In the genomic region with DNA sequence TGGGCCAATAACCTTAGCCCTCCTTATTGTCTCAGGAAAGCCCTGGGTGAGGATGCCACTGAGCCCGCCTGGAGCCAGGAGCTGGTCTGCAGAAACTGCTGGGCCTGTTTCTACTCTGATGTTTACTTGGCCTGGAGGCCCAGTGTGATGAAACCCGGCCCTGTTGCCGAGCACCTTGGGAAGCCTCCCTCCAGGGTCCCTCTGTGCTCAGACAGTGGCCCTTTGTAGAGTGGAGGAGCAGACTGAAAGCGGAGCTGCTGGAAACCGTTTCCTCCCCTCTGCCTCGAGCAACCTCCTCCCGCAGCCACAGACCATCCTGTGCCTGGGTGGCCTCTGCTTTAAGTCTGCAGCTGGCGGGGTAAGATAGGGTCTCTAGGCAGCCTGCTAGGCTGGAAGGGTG, we compare ENCODE assay signal across 14 cellular contexts.
DNase-seq lines count a peak whose midpoint lies in the region; ATAC-seq and TF ChIP-seq lines count a peak whose summit lies in the region.
"Had no signal": no experiment of that assay in that cellular context is flagged by ENCODE, and none has a peak within 500 bp of the region (broad histone marks: within the 10 kb centered on the region; RNA-seq: fewer than 3 reads in every experiment).

No MANE protein-coding gene starts in this region.

- H3K9me3 Mint-ChIP-seq in effector memory CD8-positive, alpha-beta T cell: no peaks in the 10 kb centered on the region
- H3K9me3 Mint-ChIP-seq in glutamatergic neuron (ENCODE audit: unreplicated experiment): peaks cover 1% of the 10 kb centered on the region
- H3K9me3 Mint-ChIP-seq: activated CD4-positive, alpha-beta memory T cell treated with anti-CD3 and anti-CD28 coated beads for 36 hours; activated T-helper 2 cell treated with anti-CD3 and anti-CD28 coated beads, Interferon-gamma antibody, Interleukin-2, Interleukin-4, amounts not matched to agents 10 μg/mL and 5 μg/mL and 100 μg/mL, durations not matched to agents 14 hours and 24 hours and 36 hours; natural killer cell had no signal

- H3K9ac ChIP-seq in mesenchymal stem cell (ENCODE audit: low read length): no peak overlapping the region

- H3K4me3 ChIP-seq in cardiac muscle cell (no peak overlapping the region), mesenchymal stem cell (ENCODE audit: insufficient read depth in 1 of 2, low read depth in 1 of 2, low read length in 2 of 2) (no peak overlapping the region), left lung (no peak overlapping the region)
- H3K4me3 ChIP-seq: skin epidermis had no signal

- H3K27me3 ChIP-seq in cardiac muscle cell (no peaks in the 10 kb centered on the region), mesenchymal stem cell (ENCODE audit: control insufficient read depth in 1 of 2, insufficient read depth in 1 of 2, low read length in 2 of 2) (peaks cover 0 to 11% of the 10 kb centered on the region in 2 experiments), left lung (no peaks in the 10 kb centered on the region)

- H3K4me1 ChIP-seq in cardiac muscle cell (ENCODE audit: low read depth) (peaks cover 5% of the 10 kb centered on the region), mesenchymal stem cell (ENCODE audit: control insufficient read depth, insufficient read depth, low read depth, low read length) (peaks cover 8% of the 10 kb centered on the region), left lung (peaks cover 0 to 8% of the 10 kb centered on the region in 2 donors)

- H3K14ac ChIP-seq in mesenchymal stem cell (ENCODE audit: low read length in 2 of 2): peak overlapping the region in 1 of 2 experiments; percentile 55

- no peak overlapping the region for H4K91ac ChIP-seq in mesenchymal stem cell (ENCODE audit: low read length)

- no peak overlapping the region for H2BK120ac ChIP-seq in mesenchymal stem cell (ENCODE audit: low read depth, low read length)

- peak overlapping the region; percentile 71 for H4K8ac ChIP-seq in mesenchymal stem cell (ENCODE audit: low read length)

- no peak overlapping the region for H3K27ac Mint-ChIP-seq in effector memory CD8-positive, alpha-beta T cell
- H3K27ac Mint-ChIP-seq in glutamatergic neuron (ENCODE audit: unreplicated experiment): no peak overlapping the region
- H3K27ac Mint-ChIP-seq: activated CD4-positive, alpha-beta memory T cell treated with anti-CD3 and anti-CD28 coated beads for 36 hours; activated T-helper 2 cell treated with anti-CD3 and anti-CD28 coated beads, Interferon-gamma antibody, Interleukin-2, Interleukin-4, amounts not matched to agents 10 μg/mL and 5 μg/mL and 100 μg/mL, durations not matched to agents 14 hours and 24 hours and 36 hours; natural killer cell had no signal

- H3K4me3 Mint-ChIP-seq in effector memory CD8-positive, alpha-beta T cell: no peak overlapping the region
- H3K4me3 Mint-ChIP-seq in glutamatergic neuron (ENCODE audit: unreplicated experiment): no peak overlapping the region
- H3K4me3 Mint-ChIP-seq: activated CD4-positive, alpha-beta memory T cell treated with anti-CD3 and anti-CD28 coated beads for 36 hours; natural killer cell had no signal

- H3K36me3 Mint-ChIP-seq in effector memory CD8-positive, alpha-beta T cell (ENCODE audit: insufficient read depth): peaks cover 3% of the 10 kb centered on the region
- H3K36me3 Mint-ChIP-seq in glutamatergic neuron (ENCODE audit: unreplicated experiment): no peaks in the 10 kb centered on the region
- H3K36me3 Mint-ChIP-seq: activated CD4-positive, alpha-beta memory T cell treated with anti-CD3 and anti-CD28 coated beads for 36 hours; natural killer cell had no signal

- H3K23ac ChIP-seq in mesenchymal stem cell (ENCODE audit: low read length in 2 of 2): no peak overlapping the region

- intact Hi-C loops in cardiac septum (cut with DNase I) (no loop called here), left lung (cut with DNase I) (no loop called here)

- no peak overlapping the region for H2BK15ac ChIP-seq in mesenchymal stem cell (ENCODE audit: low read depth, poor library complexity, severe bottlenecking)

- H3K4ac ChIP-seq in mesenchymal stem cell (ENCODE audit: low read depth in 1 of 2, low read length in 2 of 2): no peak overlapping the region

- no peak overlapping the region for H2BK5ac ChIP-seq in mesenchymal stem cell (ENCODE audit: low read depth, low read length, poor library complexity, severe bottlenecking)

- no peaks in the 10 kb centered on the region for H3K4me1 Mint-ChIP-seq in effector memory CD8-positive, alpha-beta T cell (ENCODE audit: low read depth in 2 of 2)
- no peaks in the 10 kb centered on the region for H3K4me1 Mint-ChIP-seq in glutamatergic neuron (ENCODE audit: low read depth, unreplicated experiment)
- H3K4me1 Mint-ChIP-seq: natural killer cell had no signal

- H2BK12ac ChIP-seq in mesenchymal stem cell (ENCODE audit: low read length in 2 of 2): no peak overlapping the region

- H3K9me3 ChIP-seq in cardiac muscle cell (ENCODE audit: low read depth) (no peaks in the 10 kb centered on the region), mesenchymal stem cell (ENCODE audit: control insufficient read depth, low read length) (no peaks in the 10 kb centered on the region), left lung (no peaks in the 10 kb centered on the region)

- H3K27ac ChIP-seq in cardiac muscle cell: peak overlapping the region; percentile 23
- H3K27ac ChIP-seq in caudate nucleus (ENCODE audit: low read depth, low read length): peak overlapping the region; percentile 67
- H3K27ac ChIP-seq in mesenchymal stem cell (ENCODE audit: low read length, poor library complexity, severe bottlenecking): no peak overlapping the region
- no peak overlapping the region for H3K27ac ChIP-seq in left lung

- 63% methylated on average over 6 of the region's 8 CpGs for WGBS in mesenchymal stem cell

- peak overlapping the region; percentile 19 for H2AFZ ChIP-seq in mesenchymal stem cell (ENCODE audit: low read depth, low read length)

- peak overlapping the region in 1 of 2 experiments; percentile 44 for H3K18ac ChIP-seq in mesenchymal stem cell (ENCODE audit: low read depth in 1 of 2, low read length in 2 of 2)

- no peaks in the 10 kb centered on the region for H3K79me1 ChIP-seq in mesenchymal stem cell (replicated peaks; ENCODE audit: low read length, poor library complexity, severe bottlenecking)

- TF ChIP-seq CTCF in cardiac muscle cell (IDR thresholded peaks at IDR 0.05; ENCODE audit: low read depth, low read length) (no peak), left lung (IDR thresholded peaks at IDR 0.05) (no peak), glutamatergic neuron (IDR thresholded peaks at IDR 0.05; ENCODE audit: partially characterized antibody, unreplicated experiment) (no peak)

- no peak overlapping the region for H2AK5ac ChIP-seq in mesenchymal stem cell (ENCODE audit: low read length, severe bottlenecking)

- peaks cover 19 to 30% of the 10 kb centered on the region in 2 donors for H3K27me3 Mint-ChIP-seq in effector memory CD8-positive, alpha-beta T cell
- peaks cover 2% of the 10 kb centered on the region for H3K27me3 Mint-ChIP-seq in glutamatergic neuron (ENCODE audit: unreplicated experiment)

- H3K4me2 ChIP-seq in mesenchymal stem cell (ENCODE audit: low read length, poor library complexity, severe bottlenecking): no peak overlapping the region

- H3K36me3 ChIP-seq in cardiac muscle cell (no peaks in the 10 kb centered on the region), mesenchymal stem cell (ENCODE audit: control insufficient read depth in 1 of 2, insufficient read depth in 2 of 2, low read depth in 1 of 2, low read length in 2 of 2) (no peaks in the 10 kb centered on the region), left lung (no peaks in the 10 kb centered on the region)

- no peak for ATAC-seq in left lung
- ATAC-seq in effector memory CD8-positive, alpha-beta T cell (replicated peaks): no peak
- ATAC-seq: natural killer cell had no signal

- peak in 1 of 2 donors; percentile 57 for DNase-seq in cardiac muscle cell (ENCODE audit: low read depth in 1 of 2, low spot score in 1 of 2)
- DNase-seq in cardiac septum (ENCODE audit: low spot score): no peak
- DNase-seq in caudate nucleus (lab: John Stamatoyannopoulos, UW): peak in 26 of 61 donors; percentile 2 to 54 (median 19)
- no peak for DNase-seq in mesenchymal stem cell
- DNase-seq in left lung: no peak
- no peak for DNase-seq in effector memory CD8-positive, alpha-beta T cell
- DNase-seq in GF-D8 (lab: John Stamatoyannopoulos, UW): no peak
- no peak for DNase-seq in glutamatergic neuron
- DNase-seq: ACHN; activated CD4-positive, alpha-beta memory T cell treated with anti-CD3 and anti-CD28 coated beads for 36 hours; kidney glomerular epithelial cell; natural killer cell had no signal

Comparison
In these comparisons a context has a peak if more than half of its experiments do, and no peak if none do; other contexts are left out.
1. H3K27ac ChIP-seq: peak in cardiac muscle cell (single experiment) and caudate nucleus (single experiment); none in mesenchymal stem cell (single experiment) and left lung (0 of 2).